Comparison of ENCODE assay signal across 23 cellular contexts in the genomic region with DNA sequence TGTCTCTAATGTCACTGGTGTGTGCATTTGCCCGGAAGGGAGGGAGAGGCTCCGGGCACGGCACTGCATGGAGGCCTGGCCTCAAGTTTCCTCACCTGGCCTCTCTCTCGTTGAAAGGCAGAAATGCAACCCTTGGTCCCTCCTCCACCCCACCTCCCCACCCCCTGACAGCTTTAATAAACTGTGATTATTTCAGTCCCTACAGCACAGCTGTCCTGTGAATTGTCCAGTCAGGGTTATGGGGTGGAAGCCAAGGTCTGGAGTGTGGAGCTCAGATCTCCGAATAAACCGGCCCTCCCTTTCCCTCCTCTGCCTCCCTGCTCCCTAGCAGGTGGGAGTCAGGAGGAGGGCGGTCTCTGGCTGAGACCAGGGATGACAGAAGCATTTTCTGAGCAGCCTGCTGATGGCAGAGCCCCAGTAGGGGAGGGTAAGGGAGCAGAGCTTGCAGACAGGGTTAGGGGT.
DNase-seq lines count a peak whose midpoint lies in the region; ATAC-seq and TF ChIP-seq lines count a peak whose summit lies in the region.
"Had no signal": no experiment of that assay in that cellular context is flagged by ENCODE, and none has a peak within 500 bp of the region (broad histone marks: within the 10 kb centered on the region; RNA-seq: fewer than 3 reads in every experiment).

No MANE protein-coding gene starts in this region.

- H3K9me3 ChIP-seq in WERI-Rb-1 (ENCODE audit: severe bottlenecking) = no peaks in the 10 kb centered on the region
- no peaks in the 10 kb centered on the region for H3K9me3 ChIP-seq in neuronal stem cell (replicated peaks in 1 of 2; ENCODE audit: control insufficient read depth in 2 of 2, insufficient read depth in 1 of 2, low read depth in 1 of 2, low read length in 2 of 2)
- no peaks in the 10 kb centered on the region for H3K9me3 ChIP-seq in ascending aorta
- H3K9me3 ChIP-seq: thoracic aorta had no signal

- WGBS in neuronal stem cell (ENCODE audit: extremely low coverage in 2 of 2, insufficient read length in 2 of 2, insufficient replicate concordance in 1 of 2), 2 donors = no CpG with 5 or more reads among the region's 7 CpGs

- H3K4me1 ChIP-seq in GM23338 (ENCODE audit: insufficient read depth) (no peaks in the 10 kb centered on the region; the same call in 1 of the 2 replicates), neuronal stem cell (ENCODE audit: control insufficient read depth in 2 of 2, insufficient read depth in 1 of 2, low read depth in 1 of 2, low read length in 2 of 2) (peaks cover 0 to 8% of the 10 kb centered on the region in 2 donors), ascending aorta (no peaks in the 10 kb centered on the region)

- peaks cover 10% of the 10 kb centered on the region for H3K27me3 Mint-ChIP-seq in GM23338 (ENCODE audit: insufficient read depth, low read depth, poor library complexity)

- TF ChIP-seq CTCF in GM23338 (conservative IDR thresholded peaks at IDR 0.05; ENCODE audit: low read depth in 2 of 2) (no peak), WERI-Rb-1 (IDR thresholded peaks at IDR 0.05; ENCODE audit: low read depth, low read length) (no peak), ascending aorta (IDR thresholded peaks at IDR 0.05) (no peak)

- peaks cover 24% of the 10 kb centered on the region for H3K4me1 Mint-ChIP-seq in GM23338

- no peaks in the 10 kb centered on the region for H3K79me2 ChIP-seq in GM23338 (replicated peaks; ENCODE audit: insufficient read depth)

- no peaks in the 10 kb centered on the region for H3K9me2 ChIP-seq in GM23338 (ENCODE audit: insufficient read depth)

- H3F3A ChIP-seq in GM23338 (replicated peaks; ENCODE audit: low read depth) = no peaks in the 10 kb centered on the region

- H3K23ac ChIP-seq in neuronal stem cell (ENCODE audit: low read depth, low read length, poor library complexity) = no peak overlapping the region

- no peak overlapping the region for H2AK5ac ChIP-seq in neuronal stem cell (ENCODE audit: low read depth, low read length)

- intact Hi-C loops in head of caudate nucleus (cut with DNase I) (no loop called here), ascending aorta (cut with DNase I) (no loop called here)

- no peak overlapping the region for H2BK120ac ChIP-seq in neuronal stem cell (ENCODE audit: low read depth, low read length)

- no peaks in the 10 kb centered on the region for H3K9me3 Mint-ChIP-seq in GM23338
- H3K9me3 Mint-ChIP-seq: CD8-positive, alpha-beta T cell; stimulated activated effector memory CD8-positive, alpha-beta T cell treated with anti-CD3 and anti-CD28 coated beads, Interleukin-12 subunit alpha, Interleukin-12 subunit beta, amount 100 ng/mL, for 72 hours had no signal

- H3K18ac ChIP-seq in neuronal stem cell (ENCODE audit: low read length) = no peak overlapping the region

- no peak overlapping the region for H2AFZ ChIP-seq in GM23338
- H2AFZ ChIP-seq in neuronal stem cell (ENCODE audit: low read length) = no peak overlapping the region

- no peak overlapping the region for H2BK15ac ChIP-seq in neuronal stem cell (ENCODE audit: low read length)

- H4K91ac ChIP-seq in neuronal stem cell (ENCODE audit: low read depth, low read length, poor library complexity) = no peak overlapping the region

- H3K27me3 ChIP-seq in GM23338 (ENCODE audit: insufficient read depth) (peaks cover 7% of the 10 kb centered on the region), WERI-Rb-1 (ENCODE audit: insufficient read depth, low read depth, severe bottlenecking) (no peaks in the 10 kb centered on the region), neuronal stem cell (ENCODE audit: control insufficient read depth in 3 of 3, insufficient read depth in 3 of 3, low read depth in 1 of 3, low read length in 3 of 3) (peaks cover 0 to 27% (median 6%) of the 10 kb centered on the region in 3 experiments), ascending aorta (no peaks in the 10 kb centered on the region)

- H3K27ac ChIP-seq in GM23338 (ENCODE audit: low read depth) (no peak overlapping the region), WERI-Rb-1 (no peak overlapping the region), neuronal stem cell (replicated peaks; ENCODE audit: low read length) (no peak overlapping the region), ascending aorta (no peak overlapping the region)
- H3K27ac ChIP-seq: cardiac muscle cell, epithelial cell of prostate, SK-N-MC, thoracic aorta had no signal

- H3K4me3 ChIP-seq in GM23338 (no peak overlapping the region), WERI-Rb-1 (ENCODE audit: low read depth, low read length) (no peak overlapping the region), neuronal stem cell (ENCODE audit: low read length in 2 of 2) (no peak overlapping the region), ascending aorta (no peak overlapping the region)
- H3K4me3 ChIP-seq: cardiac muscle cell, SK-N-MC, thoracic aorta had no signal

- H3K79me1 ChIP-seq in neuronal stem cell (ENCODE audit: low read depth, low read length) = no peaks in the 10 kb centered on the region

- no peaks in the 10 kb centered on the region for H3K36me3 ChIP-seq in GM23338 (ENCODE audit: insufficient read depth)
- H3K36me3 ChIP-seq in WERI-Rb-1 = no peaks in the 10 kb centered on the region
- no peaks in the 10 kb centered on the region for H3K36me3 ChIP-seq in neuronal stem cell (replicated peaks in 1 of 2; ENCODE audit: control insufficient read depth in 2 of 2, insufficient read depth in 2 of 2, low read length in 2 of 2)
- H3K36me3 ChIP-seq in ascending aorta = no peaks in the 10 kb centered on the region
- H3K36me3 ChIP-seq: cardiac muscle cell, thoracic aorta had no signal

- peak overlapping the region; percentile 18 for H3K9ac ChIP-seq in neuronal stem cell (ENCODE audit: low read depth, low read length, poor library complexity)

- H3K27ac Mint-ChIP-seq in GM23338 = no peak overlapping the region
- H3K27ac Mint-ChIP-seq: CD8-positive, alpha-beta T cell; stimulated activated effector memory CD8-positive, alpha-beta T cell treated with anti-CD3 and anti-CD28 coated beads, Interleukin-12 subunit alpha, Interleukin-12 subunit beta, amount 100 ng/mL, for 72 hours had no signal

- no peaks in the 10 kb centered on the region for H3K36me3 Mint-ChIP-seq in GM23338 (ENCODE audit: low read depth)
- H3K36me3 Mint-ChIP-seq: CD8-positive, alpha-beta T cell; stimulated activated effector memory CD8-positive, alpha-beta T cell treated with anti-CD3 and anti-CD28 coated beads, Interleukin-12 subunit alpha, Interleukin-12 subunit beta, amount 100 ng/mL, for 72 hours had no signal

- DNase-seq in GM23338 (ENCODE audit: low spot score) (peak; percentile 34), NCI-H2029 (lab: John Stamatoyannopoulos, UW) (peak; percentile 48), WERI-Rb-1 (peak; percentile 30), neuronal stem cell (ENCODE audit: low spot score) (no peak), head of caudate nucleus (no peak), ascending aorta (ENCODE audit: low spot score in 2 of 2) (no peak), activated gamma-delta T cell treated with Interleukin-2 at 50 U/mL for 16 hours (no peak), MV-4-11 (lab: John Stamatoyannopoulos, UW) (no peak)
- DNase-seq: activated CD4-positive, CD25-positive, alpha-beta regulatory T cell treated with anti-CD3 and anti-CD28 coated beads, Interleukin-2, amount 50 U/mL, for 72 hours; activated CD8-positive, alpha-beta memory T cell treated with anti-CD3 and anti-CD28 coated beads for 24 hours; CD8-positive, alpha-beta T cell; DND-41; foreskin melanocyte; left cardiac atrium; NCI-H1694; NCI-H82; retina; T-helper 9 cell had no signal

- H3K4me3 Mint-ChIP-seq in GM23338 = no peak overlapping the region
- H3K4me3 Mint-ChIP-seq: CD8-positive, alpha-beta T cell; stimulated activated effector memory CD8-positive, alpha-beta T cell treated with anti-CD3 and anti-CD28 coated beads, Interleukin-12 subunit alpha, Interleukin-12 subunit beta, amount 100 ng/mL, for 72 hours had no signal

- H3K14ac ChIP-seq in neuronal stem cell (ENCODE audit: low read length) = no peak overlapping the region

- peak; percentile 89 for ATAC-seq in GM23338
- ATAC-seq: CD8-positive, alpha-beta T cell; stimulated activated effector memory CD8-positive, alpha-beta T cell treated with anti-CD3 and anti-CD28 coated beads, Interleukin-12 subunit alpha, Interleukin-12 subunit beta, amount 100 ng/mL, for 72 hours had no signal

- H3K4me2 ChIP-seq in GM23338 (no peak overlapping the region), neuronal stem cell (ENCODE audit: insufficient read depth, low read length, poor library complexity, severe bottlenecking) (no peak overlapping the region)

- H2BK12ac ChIP-seq in neuronal stem cell (ENCODE audit: low read length) = no peak overlapping the region

- H3K4ac ChIP-seq in neuronal stem cell (ENCODE audit: low read length) = no peak overlapping the region

- H4K8ac ChIP-seq in neuronal stem cell (ENCODE audit: low read depth, low read length) = no peak overlapping the region

- H2BK5ac ChIP-seq in neuronal stem cell (ENCODE audit: low read length) = no peak overlapping the region

- H4K20me1 ChIP-seq in GM23338 (replicated peaks; ENCODE audit: insufficient read depth) = no peaks in the 10 kb centered on the region

TF ChIP-seq in GM23338, 12 proteins besides CTCF, POLR2A, EP300 and RAD21 (continues in another document):
- TF ChIP-seq EZH2 (IDR thresholded peaks at IDR 0.05; ENCODE audit: low read depth, unreplicated experiment) (no peak), STAT1 (IDR thresholded peaks at IDR 0.05; ENCODE audit: unreplicated experiment) (no peak)
- TF ChIP-seq, protein P1, sequence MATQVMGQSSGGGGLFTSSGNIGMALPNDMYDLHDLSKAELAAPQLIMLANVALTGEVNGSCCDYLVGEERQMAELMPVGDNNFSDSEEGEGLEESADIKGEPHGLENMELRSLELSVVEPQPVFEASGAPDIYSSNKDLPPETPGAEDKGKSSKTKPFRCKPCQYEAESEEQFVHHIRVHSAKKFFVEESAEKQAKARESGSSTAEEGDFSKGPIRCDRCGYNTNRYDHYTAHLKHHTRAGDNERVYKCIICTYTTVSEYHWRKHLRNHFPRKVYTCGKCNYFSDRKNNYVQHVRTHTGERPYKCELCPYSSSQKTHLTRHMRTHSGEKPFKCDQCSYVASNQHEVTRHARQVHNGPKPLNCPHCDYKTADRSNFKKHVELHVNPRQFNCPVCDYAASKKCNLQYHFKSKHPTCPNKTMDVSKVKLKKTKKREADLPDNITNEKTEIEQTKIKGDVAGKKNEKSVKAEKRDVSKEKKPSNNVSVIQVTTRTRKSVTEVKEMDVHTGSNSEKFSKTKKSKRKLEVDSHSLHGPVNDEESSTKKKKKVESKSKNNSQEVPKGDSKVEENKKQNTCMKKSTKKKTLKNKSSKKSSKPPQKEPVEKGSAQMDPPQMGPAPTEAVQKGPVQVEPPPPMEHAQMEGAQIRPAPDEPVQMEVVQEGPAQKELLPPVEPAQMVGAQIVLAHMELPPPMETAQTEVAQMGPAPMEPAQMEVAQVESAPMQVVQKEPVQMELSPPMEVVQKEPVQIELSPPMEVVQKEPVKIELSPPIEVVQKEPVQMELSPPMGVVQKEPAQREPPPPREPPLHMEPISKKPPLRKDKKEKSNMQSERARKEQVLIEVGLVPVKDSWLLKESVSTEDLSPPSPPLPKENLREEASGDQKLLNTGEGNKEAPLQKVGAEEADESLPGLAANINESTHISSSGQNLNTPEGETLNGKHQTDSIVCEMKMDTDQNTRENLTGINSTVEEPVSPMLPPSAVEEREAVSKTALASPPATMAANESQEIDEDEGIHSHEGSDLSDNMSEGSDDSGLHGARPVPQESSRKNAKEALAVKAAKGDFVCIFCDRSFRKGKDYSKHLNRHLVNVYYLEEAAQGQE (IDR thresholded peaks at IDR 0.05; ENCODE audit: unreplicated experiment) = no peak

Comparison
In these comparisons a context has a peak if more than half of its experiments do, and no peak if none do; other contexts are left out.
1. DNase-seq: peak in GM23338 (single experiment), NCI-H2029 (single experiment) and WERI-Rb-1 (single experiment); none in neuronal stem cell (single experiment), head of caudate nucleus (0 of 42), ascending aorta (0 of 2), activated gamma-delta T cell treated with Interleukin-2 at 50 U/mL for 16 hours (single experiment) and MV-4-11 (single experiment).